1 cellular context compared by ENCODE assay signal in the genomic region with DNA sequence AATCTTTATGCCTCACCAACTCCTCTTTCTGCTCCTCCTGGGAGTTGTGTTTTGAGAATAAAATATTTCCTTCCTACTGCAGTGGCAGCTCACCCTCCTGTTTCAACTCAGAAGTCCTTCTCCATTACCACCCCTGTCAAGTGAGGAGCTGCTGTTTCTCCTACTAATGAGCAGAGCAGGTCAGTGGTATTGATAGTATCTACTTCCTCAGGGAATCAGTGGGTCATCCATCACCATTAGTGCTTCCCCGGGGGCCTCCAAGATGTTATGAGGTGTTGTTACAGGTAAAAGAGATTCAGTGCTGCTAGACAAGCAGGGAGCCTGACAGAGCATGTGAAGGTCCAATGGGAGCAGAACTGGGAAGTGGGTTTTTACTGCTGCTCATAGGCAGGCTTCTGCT.
TF ChIP-seq lines count a peak whose summit lies in the region.

No MANE protein-coding gene starts in this region.

TF ChIP-seq in GM23338, 12 proteins besides CTCF, POLR2A, EP300 and RAD21 (continued from another document):
- TF ChIP-seq, protein P1, sequence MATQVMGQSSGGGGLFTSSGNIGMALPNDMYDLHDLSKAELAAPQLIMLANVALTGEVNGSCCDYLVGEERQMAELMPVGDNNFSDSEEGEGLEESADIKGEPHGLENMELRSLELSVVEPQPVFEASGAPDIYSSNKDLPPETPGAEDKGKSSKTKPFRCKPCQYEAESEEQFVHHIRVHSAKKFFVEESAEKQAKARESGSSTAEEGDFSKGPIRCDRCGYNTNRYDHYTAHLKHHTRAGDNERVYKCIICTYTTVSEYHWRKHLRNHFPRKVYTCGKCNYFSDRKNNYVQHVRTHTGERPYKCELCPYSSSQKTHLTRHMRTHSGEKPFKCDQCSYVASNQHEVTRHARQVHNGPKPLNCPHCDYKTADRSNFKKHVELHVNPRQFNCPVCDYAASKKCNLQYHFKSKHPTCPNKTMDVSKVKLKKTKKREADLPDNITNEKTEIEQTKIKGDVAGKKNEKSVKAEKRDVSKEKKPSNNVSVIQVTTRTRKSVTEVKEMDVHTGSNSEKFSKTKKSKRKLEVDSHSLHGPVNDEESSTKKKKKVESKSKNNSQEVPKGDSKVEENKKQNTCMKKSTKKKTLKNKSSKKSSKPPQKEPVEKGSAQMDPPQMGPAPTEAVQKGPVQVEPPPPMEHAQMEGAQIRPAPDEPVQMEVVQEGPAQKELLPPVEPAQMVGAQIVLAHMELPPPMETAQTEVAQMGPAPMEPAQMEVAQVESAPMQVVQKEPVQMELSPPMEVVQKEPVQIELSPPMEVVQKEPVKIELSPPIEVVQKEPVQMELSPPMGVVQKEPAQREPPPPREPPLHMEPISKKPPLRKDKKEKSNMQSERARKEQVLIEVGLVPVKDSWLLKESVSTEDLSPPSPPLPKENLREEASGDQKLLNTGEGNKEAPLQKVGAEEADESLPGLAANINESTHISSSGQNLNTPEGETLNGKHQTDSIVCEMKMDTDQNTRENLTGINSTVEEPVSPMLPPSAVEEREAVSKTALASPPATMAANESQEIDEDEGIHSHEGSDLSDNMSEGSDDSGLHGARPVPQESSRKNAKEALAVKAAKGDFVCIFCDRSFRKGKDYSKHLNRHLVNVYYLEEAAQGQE (IDR thresholded peaks at IDR 0.05; ENCODE audit: unreplicated experiment) = no peak
- TF ChIP-seq EZH2 (IDR thresholded peaks at IDR 0.05; ENCODE audit: low read depth, unreplicated experiment) (no peak), POLR2AphosphoS5 (IDR thresholded peaks at IDR 0.05; ENCODE audit: low read depth) (no peak), CREB1 (CRISPR knock-in tag; IDR thresholded peaks at IDR 0.05; ENCODE audit: low read depth) (no peak), JUNB (IDR thresholded peaks at IDR 0.05; ENCODE audit: unreplicated experiment) (no peak), ZNF331 (CRISPR knock-in tag; IDR thresholded peaks at IDR 0.05; ENCODE audit: low read depth) (no peak), STAT1 (IDR thresholded peaks at IDR 0.05; ENCODE audit: unreplicated experiment) (no peak)
- TF ChIP-seq, protein P2, sequence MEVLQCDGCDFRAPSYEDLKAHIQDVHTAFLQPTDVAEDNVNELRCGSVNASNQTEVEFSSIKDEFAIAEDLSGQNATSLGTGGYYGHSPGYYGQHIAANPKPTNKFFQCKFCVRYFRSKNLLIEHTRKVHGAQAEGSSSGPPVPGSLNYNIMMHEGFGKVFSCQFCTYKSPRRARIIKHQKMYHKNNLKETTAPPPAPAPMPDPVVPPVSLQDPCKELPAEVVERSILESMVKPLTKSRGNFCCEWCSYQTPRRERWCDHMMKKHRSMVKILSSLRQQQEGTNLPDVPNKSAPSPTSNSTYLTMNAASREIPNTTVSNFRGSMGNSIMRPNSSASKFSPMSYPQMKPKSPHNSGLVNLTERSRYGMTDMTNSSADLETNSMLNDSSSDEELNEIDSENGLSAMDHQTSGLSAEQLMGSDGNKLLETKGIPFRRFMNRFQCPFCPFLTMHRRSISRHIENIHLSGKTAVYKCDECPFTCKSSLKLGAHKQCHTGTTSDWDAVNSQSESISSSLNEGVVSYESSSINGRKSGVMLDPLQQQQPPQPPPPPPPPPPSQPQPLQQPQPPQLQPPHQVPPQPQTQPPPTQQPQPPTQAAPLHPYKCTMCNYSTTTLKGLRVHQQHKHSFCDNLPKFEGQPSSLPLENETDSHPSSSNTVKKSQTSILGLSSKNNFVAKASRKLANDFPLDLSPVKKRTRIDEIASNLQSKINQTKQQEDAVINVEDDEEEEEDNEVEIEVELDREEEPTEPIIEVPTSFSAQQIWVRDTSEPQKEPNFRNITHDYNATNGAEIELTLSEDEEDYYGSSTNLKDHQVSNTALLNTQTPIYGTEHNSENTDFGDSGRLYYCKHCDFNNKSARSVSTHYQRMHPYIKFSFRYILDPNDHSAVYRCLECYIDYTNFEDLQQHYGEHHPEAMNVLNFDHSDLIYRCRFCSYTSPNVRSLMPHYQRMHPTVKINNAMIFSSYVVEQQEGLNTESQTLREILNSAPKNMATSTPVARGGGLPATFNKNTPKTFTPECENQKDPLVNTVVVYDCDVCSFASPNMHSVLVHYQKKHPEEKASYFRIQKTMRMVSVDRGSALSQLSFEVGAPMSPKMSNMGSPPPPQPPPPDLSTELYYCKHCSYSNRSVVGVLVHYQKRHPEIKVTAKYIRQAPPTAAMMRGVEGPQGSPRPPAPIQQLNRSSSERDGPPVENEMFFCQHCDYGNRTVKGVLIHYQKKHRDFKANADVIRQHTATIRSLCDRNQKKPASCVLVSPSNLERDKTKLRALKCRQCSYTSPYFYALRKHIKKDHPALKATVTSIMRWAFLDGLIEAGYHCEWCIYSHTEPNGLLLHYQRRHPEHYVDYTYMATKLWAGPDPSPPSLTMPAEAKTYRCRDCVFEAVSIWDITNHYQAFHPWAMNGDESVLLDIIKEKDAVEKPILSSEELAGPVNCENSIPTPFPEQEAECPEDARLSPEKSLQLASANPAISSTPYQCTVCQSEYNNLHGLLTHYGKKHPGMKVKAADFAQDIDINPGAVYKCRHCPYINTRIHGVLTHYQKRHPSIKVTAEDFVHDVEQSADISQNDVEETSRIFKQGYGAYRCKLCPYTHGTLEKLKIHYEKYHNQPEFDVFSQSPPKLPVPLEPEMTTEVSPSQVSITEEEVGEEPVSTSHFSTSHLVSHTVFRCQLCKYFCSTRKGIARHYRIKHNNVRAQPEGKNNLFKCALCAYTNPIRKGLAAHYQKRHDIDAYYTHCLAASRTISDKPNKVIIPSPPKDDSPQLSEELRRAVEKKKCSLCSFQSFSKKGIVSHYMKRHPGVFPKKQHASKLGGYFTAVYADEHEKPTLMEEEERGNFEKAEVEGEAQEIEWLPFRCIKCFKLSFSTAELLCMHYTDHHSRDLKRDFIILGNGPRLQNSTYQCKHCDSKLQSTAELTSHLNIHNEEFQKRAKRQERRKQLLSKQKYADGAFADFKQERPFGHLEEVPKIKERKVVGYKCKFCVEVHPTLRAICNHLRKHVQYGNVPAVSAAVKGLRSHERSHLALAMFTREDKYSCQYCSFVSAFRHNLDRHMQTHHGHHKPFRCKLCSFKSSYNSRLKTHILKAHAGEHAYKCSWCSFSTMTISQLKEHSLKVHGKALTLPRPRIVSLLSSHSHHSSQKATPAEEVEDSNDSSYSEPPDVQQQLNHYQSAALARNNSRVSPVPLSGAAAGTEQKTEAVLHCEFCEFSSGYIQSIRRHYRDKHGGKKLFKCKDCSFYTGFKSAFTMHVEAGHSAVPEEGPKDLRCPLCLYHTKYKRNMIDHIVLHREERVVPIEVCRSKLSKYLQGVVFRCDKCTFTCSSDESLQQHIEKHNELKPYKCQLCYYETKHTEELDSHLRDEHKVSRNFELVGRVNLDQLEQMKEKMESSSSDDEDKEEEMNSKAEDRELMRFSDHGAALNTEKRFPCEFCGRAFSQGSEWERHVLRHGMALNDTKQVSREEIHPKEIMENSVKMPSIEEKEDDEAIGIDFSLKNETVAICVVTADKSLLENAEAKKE (CRISPR knock-in tag; IDR thresholded peaks at IDR 0.05) = no peak
